Comparison of ENCODE assay signal across 11 cellular contexts in the genomic region with DNA sequence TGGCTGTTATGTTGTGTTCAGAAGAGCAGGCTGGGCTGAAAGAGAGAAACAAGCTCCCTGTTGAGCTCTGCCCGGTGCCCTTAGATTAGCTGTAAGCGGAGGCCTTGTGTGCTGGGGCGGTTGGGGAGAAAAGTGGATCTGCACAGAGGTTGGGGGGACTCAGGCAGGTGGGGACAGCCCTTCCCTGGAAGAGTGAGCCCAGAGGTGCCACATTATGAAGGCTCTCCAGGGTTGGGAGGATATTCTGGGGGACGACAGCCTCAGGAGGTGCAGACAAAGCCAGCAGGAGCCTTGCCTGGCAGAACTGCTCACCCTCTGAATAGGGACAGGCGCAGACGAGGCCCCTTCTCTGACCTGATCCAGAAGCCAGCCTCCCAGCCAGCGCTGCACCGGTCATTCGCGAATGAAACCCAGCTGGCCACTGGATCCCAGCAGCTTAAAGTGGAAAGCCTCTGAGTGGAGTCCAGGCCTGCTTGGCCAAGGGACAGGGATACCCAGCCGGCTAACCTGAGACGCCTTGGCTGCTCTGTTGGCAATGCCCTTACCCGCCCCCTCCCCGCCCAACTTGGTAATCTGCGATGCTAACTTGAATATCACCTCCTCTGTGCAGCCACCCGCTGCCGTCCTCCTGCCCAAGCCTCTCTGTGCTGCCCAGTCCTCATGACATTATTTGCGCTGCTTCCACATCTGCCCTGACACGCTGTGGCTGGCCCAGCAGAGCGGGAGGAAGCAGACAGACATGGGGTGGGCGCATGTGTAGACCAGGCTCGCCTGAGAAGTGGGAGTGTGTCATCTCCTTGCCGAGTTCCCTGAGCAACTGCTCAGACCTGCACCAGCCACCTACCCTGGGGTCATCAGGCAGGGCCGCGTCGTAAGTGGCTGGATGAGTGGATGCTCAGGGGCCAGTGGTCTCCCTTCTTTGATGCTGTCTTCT. TPM values are rescaled to one million over a fixed set of nuclear protein-coding genes. Genes with fewer than 3 reads are reported as not detected.
DNase-seq lines count a peak whose midpoint lies in the region; ATAC-seq and TF ChIP-seq lines count a peak whose summit lies in the region.
"Had no signal": no experiment of that assay in that cellular context is flagged by ENCODE, and none has a peak within 500 bp of the region (broad histone marks: within the 10 kb centered on the region; RNA-seq: fewer than 3 reads in every experiment).

No MANE protein-coding gene starts in this region.

- H3K9me3 Mint-ChIP-seq in stimulated activated naive CD8-positive, alpha-beta T cell treated with anti-CD3 and anti-CD28 coated beads, Interleukin-15, Interleukin-2, amounts not matched to agents 100 ng/mL and 50 ng/mL, for 24 hours, result no peaks in the 10 kb centered on the region
- H3K9me3 Mint-ChIP-seq in endodermal cell (no peaks in the 10 kb centered on the region), naive B cell (no peaks in the 10 kb centered on the region)
- H3K9me3 Mint-ChIP-seq: activated T-cell treated with anti-CD3 and anti-CD28 coated beads, Interleukin-2, amount 50 U/mL, for 72 hours had no signal

- H3K4me1 Mint-ChIP-seq in stimulated activated naive CD8-positive, alpha-beta T cell treated with anti-CD3 and anti-CD28 coated beads, Interleukin-15, Interleukin-2, amounts not matched to agents 100 ng/mL and 50 ng/mL, for 24 hours (ENCODE audit: low read depth), result peaks cover 38% of the 10 kb centered on the region
- H3K4me1 Mint-ChIP-seq in endodermal cell (peaks cover 18% of the 10 kb centered on the region), naive B cell (peaks cover 68 to 85% (median 75%) of the 10 kb centered on the region in 3 donors)

- no peaks in the 10 kb centered on the region for H3K27me3 Mint-ChIP-seq in stimulated activated naive CD8-positive, alpha-beta T cell treated with anti-CD3 and anti-CD28 coated beads, Interleukin-15, Interleukin-2, amounts not matched to agents 100 ng/mL and 50 ng/mL, for 24 hours
- H3K27me3 Mint-ChIP-seq in endodermal cell (ENCODE audit: insufficient read depth), result peaks cover 26% of the 10 kb centered on the region
- no peaks in the 10 kb centered on the region for H3K27me3 Mint-ChIP-seq in naive B cell

- H3K4me3 Mint-ChIP-seq in stimulated activated naive CD8-positive, alpha-beta T cell treated with anti-CD3 and anti-CD28 coated beads, Interleukin-15, Interleukin-2, amounts not matched to agents 100 ng/mL and 50 ng/mL, for 24 hours, result no peak overlapping the region
- no peak overlapping the region for H3K4me3 Mint-ChIP-seq in endodermal cell
- H3K4me3 Mint-ChIP-seq in naive B cell, result peak overlapping the region in 5 of 8 donors; percentile 15 to 51 (median 28)
- H3K4me3 Mint-ChIP-seq: activated T-cell treated with anti-CD3 and anti-CD28 coated beads, Interleukin-2, amount 50 U/mL, for 72 hours had no signal

- no peak overlapping the region for H3K27ac ChIP-seq in endodermal cell (ENCODE audit: low read depth, low read length)
- H3K27ac ChIP-seq: KMS-11 had no signal

- TF ChIP-seq CTCF in endodermal cell (conservative IDR thresholded peaks at IDR 0.05), result no peak

- no peak overlapping the region for H3K9ac ChIP-seq in endodermal cell (ENCODE audit: extremely low read depth, low read length, poor library complexity, severe bottlenecking)
- H3K9ac ChIP-seq: KMS-11 had no signal

- H3K4me3 ChIP-seq in endodermal cell (ENCODE audit: low read length), result no peak overlapping the region

- H3K27me3 ChIP-seq in endodermal cell (ENCODE audit: control insufficient read depth, insufficient read depth, low read length, poor library complexity, severe bottlenecking), result peaks cover 16% of the 10 kb centered on the region

- H3K27ac Mint-ChIP-seq in stimulated activated naive CD8-positive, alpha-beta T cell treated with anti-CD3 and anti-CD28 coated beads, Interleukin-15, Interleukin-2, amounts not matched to agents 100 ng/mL and 50 ng/mL, for 24 hours, result peak overlapping the region; percentile 9
- H3K27ac Mint-ChIP-seq in endodermal cell (peak overlapping the region; percentile 74), naive B cell (peak overlapping the region in 4 of 6 donors; percentile 16 to 100 (median 74))
- H3K27ac Mint-ChIP-seq: activated T-cell treated with anti-CD3 and anti-CD28 coated beads, Interleukin-2, amount 50 U/mL, for 72 hours had no signal

- H3K9me3 ChIP-seq in endodermal cell (ENCODE audit: control insufficient read depth, low read length), result no peaks in the 10 kb centered on the region

- no peak for DNase-seq in stimulated activated naive CD8-positive, alpha-beta T cell treated with anti-CD3 and anti-CD28 coated beads, Interleukin-15, Interleukin-2, amounts not matched to agents 100 U/mL and 50 U/mL, for 24 hours
- peak; percentile 51 for DNase-seq in endodermal cell
- DNase-seq in naive B cell, result no peak
- DNase-seq in NCI-H2227 treated with DMSO at 0.1 percent for 48 hours (lab: John Stamatoyannopoulos, UW), result no peak
- DNase-seq in activated CD4-positive, alpha-beta T cell treated with anti-CD3 and anti-CD28 coated beads for 48 hours, result no peak
- DNase-seq: activated T-cell treated with anti-CD3 and anti-CD28 coated beads, Interleukin-2, amount 50 U/mL, for 72 hours; effector memory CD4-positive, alpha-beta T cell had no signal

- peaks cover 4% of the 10 kb centered on the region for H3K36me3 Mint-ChIP-seq in stimulated activated naive CD8-positive, alpha-beta T cell treated with anti-CD3 and anti-CD28 coated beads, Interleukin-15, Interleukin-2, amounts not matched to agents 100 ng/mL and 50 ng/mL, for 24 hours (ENCODE audit: low read depth)
- H3K36me3 Mint-ChIP-seq in endodermal cell (ENCODE audit: low read depth) (no peaks in the 10 kb centered on the region), naive B cell (peaks cover 0 to 11% of the 10 kb centered on the region in 2 donors)

- peaks cover 3% of the 10 kb centered on the region for H3K4me1 ChIP-seq in endodermal cell (ENCODE audit: control insufficient read depth, insufficient read depth, low read length)

- ATAC-seq in stimulated activated naive CD8-positive, alpha-beta T cell treated with anti-CD3 and anti-CD28 coated beads, Interleukin-15, Interleukin-2, amounts not matched to agents 100 U/mL and 50 U/mL, for 24 hours, result no peak
- ATAC-seq in naive B cell (ENCODE audit: low read depth in 2 of 2) (no peak), GM19452 (IDR thresholded peaks at IDR 0.05; ENCODE audit: unreplicated experiment) (no peak), HG03097 (IDR thresholded peaks at IDR 0.05; ENCODE audit: low FRiP score, unreplicated experiment) (no peak)
- ATAC-seq: activated T-cell treated with anti-CD3 and anti-CD28 coated beads, Interleukin-2, amount 50 U/mL, for 72 hours had no signal

- WGBS in endodermal cell (ENCODE audit: insufficient coverage in 1 of 2, insufficient read length in 1 of 2), 2 experiments, result 92 to 93% methylated on average over 20 to 26 of the region's 26 CpGs

- H3K36me3 ChIP-seq in endodermal cell (ENCODE audit: control insufficient read depth, insufficient read depth, low read length), result no peaks in the 10 kb centered on the region

RNA-seq across cellular contexts. Expression of a gene that starts 5.6 kb away (rescaled TPM):
- 10 to 100 TPM; 24.5 to 24.9 TPM for total RNA-seq in endodermal cell
- 22.0 TPM for polyA plus RNA-seq in endodermal cell (2013, experiment 1 of 2)
- polyA plus RNA-seq in endodermal cell (2013, experiment 2 of 2), result 21.2 TPM
- polyA plus RNA-seq in naive B cell (ENCODE audit: low read depth in 6 of 6), result 10 to 100 TPM; 33.8 to 91.3 (median 38.4) TPM

RNA-seq across cellular contexts. Expression of a gene that starts 55.1 kb away (rescaled TPM):
- total RNA-seq in endodermal cell, result 10 to 100 TPM; 22.7 to 24.1 TPM
- 28.1 TPM for polyA plus RNA-seq in endodermal cell (2013, experiment 1 of 2)
- polyA plus RNA-seq in endodermal cell (2013, experiment 2 of 2), result 28.9 TPM
- 10 to 100 TPM; 43.4 to 60.9 (median 52.2) TPM for polyA plus RNA-seq in naive B cell (ENCODE audit: low read depth in 6 of 6)

Comparison
In these comparisons a context has a peak if more than half of its experiments do, and no peak if none do; other contexts are left out.
1. H3K27ac Mint-ChIP-seq: peak in every context shown above with its lines; median percentile 74 in endodermal cell; 74 in naive B cell; 9 in stimulated activated naive CD8-positive, alpha-beta T cell treated with anti-CD3 and anti-CD28 coated beads, Interleukin-15, Interleukin-2, amounts not matched to agents 100 ng/mL and 50 ng/mL, for 24 hours.
2. H3K4me3 Mint-ChIP-seq: peak in naive B cell (5 of 8); none in stimulated activated naive CD8-positive, alpha-beta T cell treated with anti-CD3 and anti-CD28 coated beads, Interleukin-15, Interleukin-2, amounts not matched to agents 100 ng/mL and 50 ng/mL, for 24 hours (single experiment) and endodermal cell (single experiment).